Comparison of ENCODE assay signal across 9 cellular contexts in genomic region chr9:14314929-14315753, GRCh38. TPM values are rescaled to one million over a fixed set of nuclear protein-coding genes. Genes with fewer than 3 reads are reported as not detected.
A peak's percentile ranks its signal among the peaks of the same experiment; 100 is the strongest.
DNase-seq lines count a peak whose midpoint lies in the region; ATAC-seq and TF ChIP-seq lines count a peak whose summit lies in the region.
"Had no signal": no experiment of that assay in that cellular context is flagged by ENCODE, and none has a peak within 500 bp of the region (broad histone marks: within the 10 kb centered on the region; RNA-seq: fewer than 3 reads in every experiment).

No MANE protein-coding gene starts in this region.

- no peaks in the 10 kb centered on the region for H3K9me3 Mint-ChIP-seq in activated naive CD8-positive, alpha-beta T cell treated with anti-CD3 and anti-CD28 coated beads, Interleukin-2, amount 10 ng/mL, durations not matched to agents 7 days and 5 days
- no peaks in the 10 kb centered on the region for H3K9me3 Mint-ChIP-seq in neural progenitor cell

- peaks cover 6% of the 10 kb centered on the region for H3K36me3 Mint-ChIP-seq in activated naive CD8-positive, alpha-beta T cell treated with anti-CD3 and anti-CD28 coated beads, Interleukin-2, amount 10 ng/mL, durations not matched to agents 7 days and 5 days
- no peaks in the 10 kb centered on the region for H3K36me3 Mint-ChIP-seq in neural progenitor cell

- DNase-seq in NCI-H1417 (lab: John Stamatoyannopoulos, UW) (peak; percentile 59 to 88 (median 86)), NCI-H1417 treated with DMSO at 0.1 percent for 48 hours (lab: John Stamatoyannopoulos, UW) (no peak), NCI-H2196 treated with DMSO at 0.1 percent for 48 hours (lab: John Stamatoyannopoulos, UW; ENCODE audit: unreplicated experiment) (peak; percentile 97), glomerular visceral epithelial cell (ENCODE audit: extremely low spot score) (peak; percentile 89), neural progenitor cell (ENCODE audit: low spot score) (peak; percentile 60)
- DNase-seq in activated naive CD8-positive, alpha-beta T cell treated with anti-CD3 and anti-CD28 coated beads, Interleukin-2, amount 10 ng/mL, durations not matched to agents 7 days and 5 days: peak; percentile 46

- peaks cover 98% of the 10 kb centered on the region for H3K27me3 ChIP-seq in neural progenitor cell
- H3K27me3 ChIP-seq: BLaER1 treated with 17β-estradiol and CSF1 and Interleukin-3, amounts not matched to agents 10 nM and 100 nM had no signal

- peak overlapping the region; percentile 62 for H3K4me3 ChIP-seq in neural progenitor cell
- H3K4me3 ChIP-seq: BLaER1 treated with 17β-estradiol and CSF1 and Interleukin-3, amounts not matched to agents 10 nM and 100 nM had no signal

- H3K27ac ChIP-seq in neural progenitor cell: no peak overlapping the region
- H3K27ac ChIP-seq: BLaER1 treated with 17β-estradiol and CSF1 and Interleukin-3, amounts not matched to agents 10 nM and 100 nM had no signal

- no peak overlapping the region for H3K27ac Mint-ChIP-seq in activated naive CD8-positive, alpha-beta T cell treated with anti-CD3 and anti-CD28 coated beads, Interleukin-2, amount 10 ng/mL, durations not matched to agents 7 days and 5 days
- no peak overlapping the region for H3K27ac Mint-ChIP-seq in neural progenitor cell

- TF ChIP-seq CTCF in neural progenitor cell (IDR thresholded peaks at IDR 0.05): no peak

- peak overlapping the region; percentile 79 for H3K4me2 ChIP-seq in neural progenitor cell
- H3K4me2 ChIP-seq: BLaER1 treated with 17β-estradiol and CSF1 and Interleukin-3, amounts not matched to agents 10 nM and 100 nM had no signal

- H4K20me1 ChIP-seq in neural progenitor cell (ENCODE audit: low read depth): peaks cover 32% of the 10 kb centered on the region
- H4K20me1 ChIP-seq: BLaER1 treated with 17β-estradiol and CSF1 and Interleukin-3, amounts not matched to agents 10 nM and 100 nM had no signal

- peaks cover 14% of the 10 kb centered on the region for H3K4me1 Mint-ChIP-seq in activated naive CD8-positive, alpha-beta T cell treated with anti-CD3 and anti-CD28 coated beads, Interleukin-2, amount 10 ng/mL, durations not matched to agents 7 days and 5 days
- H3K4me1 Mint-ChIP-seq in neural progenitor cell: peaks cover 41% of the 10 kb centered on the region

- peaks cover 11% of the 10 kb centered on the region for H3K4me1 ChIP-seq in neural progenitor cell

- no peaks in the 10 kb centered on the region for H3K36me3 ChIP-seq in neural progenitor cell
- H3K36me3 ChIP-seq: BLaER1 treated with 17β-estradiol and CSF1 and Interleukin-3, amounts not matched to agents 10 nM and 100 nM had no signal

- H3K9me3 ChIP-seq in neural progenitor cell (ENCODE audit: low read depth): no peaks in the 10 kb centered on the region

- POLR2A ChIA-PET in activated naive CD8-positive, alpha-beta T cell treated with anti-CD3 and anti-CD28 coated beads, Interleukin-2, amount 10 ng/mL, durations not matched to agents 7 days and 5 days (lab: Charles Lee): no interaction called here

- peaks cover 73% of the 10 kb centered on the region for H3K27me3 Mint-ChIP-seq in activated naive CD8-positive, alpha-beta T cell treated with anti-CD3 and anti-CD28 coated beads, Interleukin-2, amount 10 ng/mL, durations not matched to agents 7 days and 5 days
- H3K27me3 Mint-ChIP-seq in neural progenitor cell (ENCODE audit: insufficient read depth, low read depth): peaks cover 35% of the 10 kb centered on the region

- H3K4me3 Mint-ChIP-seq in activated naive CD8-positive, alpha-beta T cell treated with anti-CD3 and anti-CD28 coated beads, Interleukin-2, amount 10 ng/mL, durations not matched to agents 7 days and 5 days: peak overlapping the region; percentile 78
- H3K4me3 Mint-ChIP-seq in neural progenitor cell: peak overlapping the region; percentile 98

- no peak overlapping the region for H3K9ac ChIP-seq in neural progenitor cell
- H3K9ac ChIP-seq: BLaER1 treated with 17β-estradiol and CSF1 and Interleukin-3, amounts not matched to agents 10 nM and 100 nM had no signal

- peaks cover 5% of the 10 kb centered on the region for H3F3A ChIP-seq in neural progenitor cell (ENCODE audit: low read depth)

- H2AFZ ChIP-seq in neural progenitor cell (replicated peaks): peak overlapping the region; percentile 77

- H3K79me2 ChIP-seq in neural progenitor cell (ENCODE audit: low read depth): peaks cover 7% of the 10 kb centered on the region

- ATAC-seq in HG02588 (IDR thresholded peaks at IDR 0.05; ENCODE audit: unreplicated experiment) (peak; percentile 30), GM18519 (IDR thresholded peaks at IDR 0.05; ENCODE audit: low FRiP score, unreplicated experiment) (no peak)
- ATAC-seq in activated naive CD8-positive, alpha-beta T cell treated with anti-CD3 and anti-CD28 coated beads, Interleukin-2, amount 10 ng/mL, durations not matched to agents 7 days and 5 days (ENCODE audit: low read depth): peak; percentile 64

RNA-seq across cellular contexts. Expression of gene NFIB, which starts 1.2 kb away (rescaled TPM):
- total RNA-seq in activated naive CD8-positive, alpha-beta T cell treated with anti-CD3 and anti-CD28 coated beads, Interleukin-2, amount 10 ng/mL, durations not matched to agents 7 days and 5 days: not detected
- total RNA-seq in neural progenitor cell (ENCODE audit: low replicate concordance): 0.30 and 0.40 TPM in 2 replicates
